ENCODE assay signal across 1 cellular context in the genomic region with DNA sequence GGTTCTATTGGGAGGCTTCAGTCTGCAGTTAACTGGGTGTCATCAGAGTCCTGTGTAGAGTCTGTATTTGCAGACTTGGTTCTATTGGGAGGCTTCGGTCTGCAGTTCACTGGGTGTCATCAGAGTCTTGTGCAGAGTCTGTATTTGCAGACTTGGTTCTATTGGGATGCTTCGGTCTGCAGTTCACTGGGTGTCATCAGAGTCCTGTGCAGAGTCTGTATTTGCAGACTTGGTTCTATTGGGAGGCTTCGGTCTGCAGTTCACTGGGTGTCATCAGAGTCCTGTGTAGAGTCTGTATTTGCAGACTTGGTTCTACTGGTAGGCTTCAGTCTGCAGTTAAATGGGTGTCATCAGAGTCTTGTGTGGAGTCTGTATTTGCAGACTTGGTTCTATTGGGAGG.
TF ChIP-seq lines count a peak whose summit lies in the region.
"Not testable (repeated sequence)": the region's sequence is repeated elsewhere in the genome, so short reads cannot be mapped to it uniquely, and the experiment has no call there.

No MANE protein-coding gene starts in this region.

TF ChIP-seq in HepG2, 621 proteins besides CTCF, POLR2A, EP300 and RAD21 (continued from another document):
- TF ChIP-seq ZNF121 (CRISPR knock-in tag; IDR thresholded peaks at IDR 0.05) (0 out of 2 replicates have a peak, but pooled peaks have one; percentile 12), HNF4G (IDR thresholded peaks at IDR 0.05; ENCODE audit: borderline replicate concordance, low read depth, low read length) (peak; percentile 22; the same call in 1 of the 2 replicates), CREM (IDR thresholded peaks at IDR 0.05) (0 out of 2 replicates have a peak, but pooled peaks have one; percentile 20), STAG1 (CRISPR knock-in tag; IDR thresholded peaks at IDR 0.05) (peak; percentile 45), ATF4 (CRISPR knock-in tag; IDR thresholded peaks at IDR 0.05) (peak in 1 of 2 experiments; percentile 41; a peak in 1 of 4 replicates), NCOR1 (IDR thresholded peaks at IDR 0.05; ENCODE audit: borderline replicate concordance, low read length) (peak; percentile 75; the same call in 1 of the 2 replicates), SOX6 (CRISPR knock-in tag; IDR thresholded peaks at IDR 0.05) (peak; percentile 56), PAXIP1 (CRISPR knock-in tag; conservative IDR thresholded peaks at IDR 0.05) (peak; percentile 26; the same call in 1 of the 2 replicates)
- TF ChIP-seq HNF4G (CRISPR knock-in tag; IDR thresholded peaks at IDR 0.05; ENCODE audit: borderline replicate concordance, low read depth); CREM (CRISPR knock-in tag; IDR thresholded peaks at IDR 0.05); SOX6 (IDR thresholded peaks at IDR 0.05): not testable (repeated sequence)
